ENCODE assay signal across 8 cellular contexts in the genomic region with DNA sequence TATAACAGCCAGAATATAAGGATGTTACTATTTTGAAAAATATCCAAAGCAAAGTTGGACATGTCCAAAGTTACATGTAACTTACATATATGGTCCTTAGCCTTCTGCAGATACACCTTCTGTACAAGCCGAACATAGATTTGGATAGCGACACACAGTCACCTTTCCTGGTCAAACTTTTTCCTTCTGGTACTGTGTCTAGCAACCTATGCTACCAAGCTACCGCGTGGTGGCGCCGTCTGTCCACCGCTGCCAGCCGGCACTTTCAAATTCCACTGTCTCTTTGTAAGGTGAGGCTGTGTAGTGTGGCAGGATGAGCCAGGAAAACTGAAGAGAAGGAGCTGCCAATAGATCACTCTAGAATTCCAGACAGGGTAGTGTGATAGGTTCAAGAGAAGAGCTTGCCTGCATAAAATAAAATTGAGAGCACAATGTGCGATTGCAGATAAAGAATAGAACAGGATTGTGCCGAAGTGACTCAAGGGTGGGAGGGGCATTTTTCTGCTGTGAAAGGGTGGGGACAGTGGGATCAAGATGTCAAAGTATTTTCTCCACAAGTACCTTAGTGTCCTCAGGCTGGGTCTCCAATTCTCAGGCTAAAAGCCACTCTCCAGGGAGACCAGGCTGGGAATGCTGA.
DNase-seq lines count a peak whose midpoint lies in the region; ATAC-seq and TF ChIP-seq lines count a peak whose summit lies in the region.

No MANE protein-coding gene starts in this region.

- ATAC-seq in HG03354 (IDR thresholded peaks at IDR 0.05; ENCODE audit: poor library complexity, severe bottlenecking, unreplicated experiment) (peak; percentile 45), HG02870 (IDR thresholded peaks at IDR 0.05; ENCODE audit: unreplicated experiment) (no peak)

- H3K36me3 Mint-ChIP-seq in endothelial cell (ENCODE audit: low read depth, unreplicated experiment), result no peaks in the 10 kb centered on the region

- DNase-seq in GM10266 (ENCODE audit: extremely low spot score) (peak; percentile 51), NCI-H446 treated with DMSO at 0.1 percent for 48 hours (lab: John Stamatoyannopoulos, UW) (peak; percentile 25), endothelial cell (ENCODE audit: low spot score) (peak; percentile 61), middle frontal gyrus (ENCODE audit: extremely low spot score, low spot score) (peak; percentile 29), superior temporal gyrus (ENCODE audit: extremely low spot score) (peak; percentile 81)
- peak; percentile 47 for DNase-seq in activated CD4-positive, alpha-beta T cell treated with anti-CD3 and anti-CD28 coated beads, Interleukin-2, amount 50 U/mL, for 1 hour

- peaks cover 11% of the 10 kb centered on the region for H3K4me1 Mint-ChIP-seq in endothelial cell (ENCODE audit: unreplicated experiment)

- H3K9me3 Mint-ChIP-seq in endothelial cell (ENCODE audit: unreplicated experiment), result no peaks in the 10 kb centered on the region

- no peak overlapping the region for H3K4me3 Mint-ChIP-seq in endothelial cell (ENCODE audit: unreplicated experiment)

- peak; percentile 91 for TF ChIP-seq CTCF in GM10266 (IDR thresholded peaks at IDR 0.05; ENCODE audit: control insufficient read depth, insufficient read depth, low read depth, missing control alignments)
- peak; percentile 82 for TF ChIP-seq CTCF in endothelial cell (IDR thresholded peaks at IDR 0.05; ENCODE audit: unreplicated experiment)

- H3K27me3 Mint-ChIP-seq in endothelial cell (ENCODE audit: unreplicated experiment), result peaks cover 4% of the 10 kb centered on the region

- H3K27ac Mint-ChIP-seq in endothelial cell (ENCODE audit: unreplicated experiment), result no peak overlapping the region

Comparison
In these comparisons a context has a peak if more than half of its experiments do, and no peak if none do; other contexts are left out.
1. DNase-seq: peak in every context shown above with its lines; median percentile 81 in superior temporal gyrus; 61 in endothelial cell; 51 in GM10266; 47 in activated CD4-positive, alpha-beta T cell treated with anti-CD3 and anti-CD28 coated beads, Interleukin-2, amount 50 U/mL, for 1 hour; 29 in middle frontal gyrus; 25 in NCI-H446 treated with DMSO at 0.1 percent for 48 hours.